ENCODE assay signal across 17 cellular contexts in genomic region chr7:6379881-6380280, GRCh38. TPM values are rescaled to one million over a fixed set of nuclear protein-coding genes. Genes with fewer than 3 reads are reported as not detected.
DNase-seq lines count a peak whose midpoint lies in the region; ATAC-seq and TF ChIP-seq lines count a peak whose summit lies in the region.
"Had no signal": no experiment of that assay in that cellular context is flagged by ENCODE, and none has a peak within 500 bp of the region (broad histone marks: within the 10 kb centered on the region; RNA-seq: fewer than 3 reads in every experiment).

No MANE protein-coding gene starts in this region.

- ATAC-seq in activated B cell treated with CpG ODN at 0.5 μM for 24 hours (ENCODE audit: low read depth) (no peak), memory B cell (ENCODE audit: low read depth) (no peak), GM18861 (IDR thresholded peaks at IDR 0.05; ENCODE audit: unreplicated experiment) (no peak)
- ATAC-seq in stimulated activated memory B cell treated with anti-CD40 and anti-IgM and Interleukin-4, amounts not matched to agents 10 μg/mL and 1 μg/mL and 100 μg/mL, for 72 hours, result no peak
- ATAC-seq: PC-3 had no signal

- POLR2A ChIA-PET in activated B cell treated with CpG ODN at 0.5 μM for 24 hours (lab: Charles Lee), result no interaction called here

- no peaks in the 10 kb centered on the region for H3K9me3 ChIP-seq in BE2C
- H3K9me3 ChIP-seq: uterus had no signal

- peak overlapping the region; percentile 60 for H3K27ac Mint-ChIP-seq in activated naive CD4-positive, alpha-beta T cell treated with anti-CD3 and anti-CD28 coated beads, Interleukin-2, amount 50 U/mL, for 24 hours
- H3K27ac Mint-ChIP-seq in activated B cell treated with CpG ODN at 0.5 μM for 24 hours (peak overlapping the region; percentile 78), memory B cell (peak overlapping the region; percentile 64)
- H3K27ac Mint-ChIP-seq in stimulated activated memory B cell treated with anti-CD40 and anti-IgM and Interleukin-4, amounts not matched to agents 10 μg/mL and 1 μg/mL and 100 μg/mL, for 72 hours, result peak overlapping the region; percentile 76

- CTCF ChIA-PET in activated B cell treated with CpG ODN at 0.5 μM for 24 hours (lab: Charles Lee), result no interaction called here

- peaks cover 10% of the 10 kb centered on the region for H3K36me3 Mint-ChIP-seq in activated naive CD4-positive, alpha-beta T cell treated with anti-CD3 and anti-CD28 coated beads, Interleukin-2, amount 50 U/mL, for 24 hours
- peaks cover 32% of the 10 kb centered on the region for H3K36me3 Mint-ChIP-seq in activated B cell treated with CpG ODN at 0.5 μM for 24 hours (ENCODE audit: low read depth)
- H3K36me3 Mint-ChIP-seq in memory B cell, result no peaks in the 10 kb centered on the region
- peaks cover 16% of the 10 kb centered on the region for H3K36me3 Mint-ChIP-seq in stimulated activated memory B cell treated with anti-CD40 and anti-IgM and Interleukin-4, amounts not matched to agents 10 μg/mL and 1 μg/mL and 100 μg/mL, for 72 hours

- H3K36me3 ChIP-seq in BE2C, result peaks cover 27% of the 10 kb centered on the region
- H3K36me3 ChIP-seq: uterus had no signal

- H3K4me3 ChIP-seq in BE2C (ENCODE audit: low read depth, low read length), result no peak overlapping the region
- H3K4me3 ChIP-seq: coronary artery, uterus had no signal

- no peaks in the 10 kb centered on the region for H3K27me3 ChIP-seq in BE2C
- H3K27me3 ChIP-seq: uterus had no signal

- H3K4me3 Mint-ChIP-seq in activated naive CD4-positive, alpha-beta T cell treated with anti-CD3 and anti-CD28 coated beads, Interleukin-2, amount 50 U/mL, for 24 hours, result peak overlapping the region; percentile 60
- H3K4me3 Mint-ChIP-seq in activated B cell treated with CpG ODN at 0.5 μM for 24 hours, result no peak overlapping the region
- no peak overlapping the region for H3K4me3 Mint-ChIP-seq in memory B cell
- H3K4me3 Mint-ChIP-seq in stimulated activated memory B cell treated with anti-CD40 and anti-IgM and Interleukin-4, amounts not matched to agents 10 μg/mL and 1 μg/mL and 100 μg/mL, for 72 hours, result peak overlapping the region; percentile 29

- no peaks in the 10 kb centered on the region for H3K27me3 Mint-ChIP-seq in activated naive CD4-positive, alpha-beta T cell treated with anti-CD3 and anti-CD28 coated beads, Interleukin-2, amount 50 U/mL, for 24 hours
- H3K27me3 Mint-ChIP-seq in activated B cell treated with CpG ODN at 0.5 μM for 24 hours (no peaks in the 10 kb centered on the region), memory B cell (no peaks in the 10 kb centered on the region)
- H3K27me3 Mint-ChIP-seq in stimulated activated memory B cell treated with anti-CD40 and anti-IgM and Interleukin-4, amounts not matched to agents 10 μg/mL and 1 μg/mL and 100 μg/mL, for 72 hours, result no peaks in the 10 kb centered on the region

- H3K9me3 Mint-ChIP-seq in activated naive CD4-positive, alpha-beta T cell treated with anti-CD3 and anti-CD28 coated beads, Interleukin-2, amount 50 U/mL, for 24 hours, result no peaks in the 10 kb centered on the region
- H3K9me3 Mint-ChIP-seq in activated B cell treated with CpG ODN at 0.5 μM for 24 hours, result no peaks in the 10 kb centered on the region
- no peaks in the 10 kb centered on the region for H3K9me3 Mint-ChIP-seq in memory B cell
- H3K9me3 Mint-ChIP-seq in stimulated activated memory B cell treated with anti-CD40 and anti-IgM and Interleukin-4, amounts not matched to agents 10 μg/mL and 1 μg/mL and 100 μg/mL, for 72 hours, result no peaks in the 10 kb centered on the region

- intact Hi-C loops in activated B cell treated with CpG ODN at 0.5 μM for 24 hours (cut with micrococcal nuclease), result no loop called here

- TF ChIP-seq CTCF in activated B cell treated with CpG ODN at 0.5 μM for 24 hours (IDR thresholded peaks at IDR 0.05) (no peak), BE2C (IDR thresholded peaks at IDR 0.05; ENCODE audit: low read depth, low read length) (no peak)

- peaks cover 70% of the 10 kb centered on the region for H3K4me1 Mint-ChIP-seq in activated naive CD4-positive, alpha-beta T cell treated with anti-CD3 and anti-CD28 coated beads, Interleukin-2, amount 50 U/mL, for 24 hours
- peaks cover 75% of the 10 kb centered on the region for H3K4me1 Mint-ChIP-seq in activated B cell treated with CpG ODN at 0.5 μM for 24 hours
- peaks cover 51% of the 10 kb centered on the region for H3K4me1 Mint-ChIP-seq in memory B cell
- H3K4me1 Mint-ChIP-seq in stimulated activated memory B cell treated with anti-CD40 and anti-IgM and Interleukin-4, amounts not matched to agents 10 μg/mL and 1 μg/mL and 100 μg/mL, for 72 hours, result peaks cover 81% of the 10 kb centered on the region

- no peaks in the 10 kb centered on the region; the same call in 1 of the 2 replicates for H3K4me1 ChIP-seq in BE2C

- no peak for DNase-seq in activated naive CD4-positive, alpha-beta T cell treated with Interleukin-2 at 50 U/mL for 16 hours
- no peak for DNase-seq in activated B cell treated with CpG ODN at 0.5 μM for 24 hours
- no peak for DNase-seq in memory B cell (ENCODE audit: low spot score in 2 of 2)
- no peak for DNase-seq in DMS53 (lab: John Stamatoyannopoulos, UW)
- no peak for DNase-seq in BE2C
- DNase-seq: activated CD4-positive, alpha-beta T cell treated with anti-CD3 and anti-CD28 coated beads for 4 hours; activated gamma-delta T cell treated with Interleukin-2 at 50 U/mL for 16 hours; GOT3; KBM-7; NCI-H1436; PC-3; stimulated activated CD4-positive, alpha-beta T cell treated with anti-CD3 and anti-CD28 coated beads, Interleukin-2, amount 100 ng/mL, for 24 hours; uterus had no signal

RNA-seq across cellular contexts. Expression of gene RAC1, which starts 5.6 kb away (rescaled TPM):
- 119 and 122 TPM in 2 replicates for total RNA-seq in activated B cell treated with CpG ODN at 0.5 μM for 24 hours
- 356 TPM for polyA plus RNA-seq in BE2C (2012; ENCODE audit: insufficient read depth, insufficient read length, low read depth)

RNA-seq across cellular contexts. Expression of gene FAM220A, which starts 31.1 kb away (rescaled TPM):
- total RNA-seq in activated B cell treated with CpG ODN at 0.5 μM for 24 hours, result 7.1 and 11.4 TPM in 2 replicates
- 56.9 TPM for polyA plus RNA-seq in BE2C (2012; ENCODE audit: insufficient read depth, insufficient read length, low read depth)

Comparison
In these comparisons a context has a peak if more than half of its experiments do, and no peak if none do; other contexts are left out.
1. H3K4me3 Mint-ChIP-seq: peak in activated naive CD4-positive, alpha-beta T cell treated with anti-CD3 and anti-CD28 coated beads, Interleukin-2, amount 50 U/mL, for 24 hours (single experiment) and stimulated activated memory B cell treated with anti-CD40 and anti-IgM and Interleukin-4, amounts not matched to agents 10 μg/mL and 1 μg/mL and 100 μg/mL, for 72 hours (single experiment); none in activated B cell treated with CpG ODN at 0.5 μM for 24 hours (single experiment) and memory B cell (single experiment).
2. Peak in every context shown above with its lines, with median percentiles within 50 percentile points of each other: H3K27ac Mint-ChIP-seq.